Comparison of ENCODE assay signal across 28 cellular contexts in genomic region chr5:56471707-56472106, GRCh38.
"Had no signal": no experiment of that assay in that cellular context is flagged by ENCODE, and none has a peak within 500 bp of the region (broad histone marks: within the 10 kb centered on the region; RNA-seq: fewer than 3 reads in every experiment).

No MANE protein-coding gene starts in this region.

- H3K9me3 Mint-ChIP-seq: activated CD4-positive, alpha-beta memory T cell treated with anti-CD3 and anti-CD28 coated beads for 36 hours; activated naive CD4-positive, alpha-beta T cell treated with anti-CD3 and anti-CD28 coated beads, Interleukin-2, amount 10 ng/mL, durations not matched to agents 7 days and 5 days; activated naive CD4-positive, alpha-beta T cell treated with anti-CD3 and anti-CD28 coated beads, Interleukin-2, amount 50 U/mL, for 72 hours; activated naive CD8-positive, alpha-beta T cell treated with anti-CD3 and anti-CD28 coated beads, Interleukin-2, amount 10 ng/mL, durations not matched to agents 7 days and 5 days; activated T-cell treated with anti-CD3 and anti-CD28 coated beads, Interleukin-2, amount 50 U/mL, for 24 hours; activated T-cell treated with anti-CD3 and anti-CD28 coated beads, Interleukin-2, amount 50 U/mL, for 72 hours had no signal

- H3K4me3 Mint-ChIP-seq: activated CD4-positive, alpha-beta memory T cell treated with anti-CD3 and anti-CD28 coated beads for 36 hours; activated CD4-positive, alpha-beta T cell treated with anti-CD3 and anti-CD28 coated beads for 36 hours; activated CD4-positive, alpha-beta T cell treated with anti-CD3 and anti-CD28 coated beads, Interleukin-2, amount 10 ng/mL, durations not matched to agents 24 days and 14 days; activated CD8-positive, alpha-beta memory T cell treated with anti-CD3 and anti-CD28 coated beads, Interleukin-2, amount 10 ng/mL, durations not matched to agents 7 days and 5 days; activated CD8-positive, alpha-beta T cell treated with anti-CD3 and anti-CD28 coated beads, Interleukin-2, amount 10 ng/mL, durations not matched to agents 7 days and 5 days; activated naive CD4-positive, alpha-beta T cell treated with anti-CD3 and anti-CD28 coated beads, Interleukin-2, amount 10 ng/mL, durations not matched to agents 7 days and 5 days; activated naive CD8-positive, alpha-beta T cell treated with anti-CD3 and anti-CD28 coated beads, Interleukin-2, amount 10 ng/mL, durations not matched to agents 7 days and 5 days; activated T-cell treated with anti-CD3 and anti-CD28 coated beads, Interleukin-2, amount 50 U/mL, for 24 hours; activated T-cell treated with anti-CD3 and anti-CD28 coated beads, Interleukin-2, amount 50 U/mL, for 72 hours had no signal

- H3K27ac ChIP-seq: ascending aorta, brain microvascular endothelial cell had no signal

- FAIRE-seq: colon, endometrium, endothelial cell of umbilical vein, frontal cortex had no signal

- H3K36me3 Mint-ChIP-seq: activated CD4-positive, alpha-beta memory T cell treated with anti-CD3 and anti-CD28 coated beads for 36 hours; activated CD8-positive, alpha-beta memory T cell treated with anti-CD3 and anti-CD28 coated beads, Interleukin-2, amount 10 ng/mL, durations not matched to agents 7 days and 5 days; activated naive CD4-positive, alpha-beta T cell treated with anti-CD3 and anti-CD28 coated beads, Interleukin-2, amount 50 U/mL, for 72 hours; activated naive CD8-positive, alpha-beta T cell treated with anti-CD3 and anti-CD28 coated beads, Interleukin-2, amount 10 ng/mL, durations not matched to agents 7 days and 5 days had no signal

- H3K27me3 ChIP-seq: ascending aorta, brain microvascular endothelial cell had no signal

- H3K27me3 Mint-ChIP-seq: activated CD4-positive, alpha-beta memory T cell treated with anti-CD3 and anti-CD28 coated beads for 36 hours; activated CD4-positive, alpha-beta T cell treated with anti-CD3 and anti-CD28 coated beads for 36 hours; activated T-cell treated with anti-CD3 and anti-CD28 coated beads, Interleukin-2, amount 50 U/mL, for 24 hours had no signal

- H3K4me1 ChIP-seq: ascending aorta had no signal

- ATAC-seq: activated CD4-positive, alpha-beta T cell treated with anti-CD3 and anti-CD28 coated beads for 36 hours; activated CD8-positive, alpha-beta memory T cell treated with anti-CD3 and anti-CD28 coated beads, Interleukin-2, amount 10 ng/mL, durations not matched to agents 7 days and 5 days; activated CD8-positive, alpha-beta T cell treated with anti-CD3 and anti-CD28 coated beads, Interleukin-2, amount 10 ng/mL, durations not matched to agents 7 days and 5 days; activated naive CD4-positive, alpha-beta T cell treated with anti-CD3 and anti-CD28 coated beads, Interleukin-2, amount 50 U/mL, for 72 hours; activated T-cell treated with anti-CD3 and anti-CD28 coated beads, Interleukin-2, amount 50 U/mL, for 72 hours; esophagus mucosa had no signal

- H3K27ac Mint-ChIP-seq: activated CD4-positive, alpha-beta memory T cell treated with anti-CD3 and anti-CD28 coated beads for 36 hours; activated CD4-positive, alpha-beta T cell treated with anti-CD3 and anti-CD28 coated beads for 36 hours; activated CD4-positive, alpha-beta T cell treated with anti-CD3 and anti-CD28 coated beads, Interleukin-2, amount 10 ng/mL, durations not matched to agents 24 days and 14 days; activated CD8-positive, alpha-beta memory T cell treated with anti-CD3 and anti-CD28 coated beads, Interleukin-2, amount 10 ng/mL, durations not matched to agents 7 days and 5 days; activated CD8-positive, alpha-beta T cell treated with anti-CD3 and anti-CD28 coated beads, Interleukin-2, amount 10 ng/mL, durations not matched to agents 7 days and 5 days; activated naive CD4-positive, alpha-beta T cell treated with anti-CD3 and anti-CD28 coated beads, Interleukin-2, amount 10 ng/mL, durations not matched to agents 7 days and 5 days; activated naive CD8-positive, alpha-beta T cell treated with anti-CD3 and anti-CD28 coated beads, Interleukin-2, amount 10 ng/mL, durations not matched to agents 7 days and 5 days; activated T-cell treated with anti-CD3 and anti-CD28 coated beads, Interleukin-2, amount 50 U/mL, for 24 hours; activated T-cell treated with anti-CD3 and anti-CD28 coated beads, Interleukin-2, amount 50 U/mL, for 72 hours had no signal

- DNase-seq: activated CD4-positive, alpha-beta memory T cell treated with anti-CD3 and anti-CD28 coated beads for 36 hours; activated CD4-positive, alpha-beta T cell treated with anti-CD3 and anti-CD28 coated beads for 36 hours; activated CD4-positive, alpha-beta T cell treated with anti-CD3 and anti-CD28 coated beads, Interleukin-2, amount 10 ng/mL, durations not matched to agents 24 days and 14 days; activated CD4-positive, CD25-positive, alpha-beta regulatory T cell; activated CD4-positive, CD25-positive, alpha-beta regulatory T cell treated with anti-CD3 and anti-CD28 coated beads, Interleukin-2, amount 50 U/mL, for 72 hours; activated CD8-positive, alpha-beta memory T cell treated with anti-CD3 and anti-CD28 coated beads, Interleukin-2, amount 10 ng/mL, durations not matched to agents 7 days and 5 days; activated CD8-positive, alpha-beta memory T cell treated with anti-CD3 and anti-CD28 coated beads, Interleukin-2, amount 50 U/mL, for 4 hours; activated CD8-positive, alpha-beta T cell treated with anti-CD3 and anti-CD28 coated beads, Interleukin-2, amount 10 ng/mL, durations not matched to agents 7 days and 5 days; activated gamma-delta T cell; activated naive CD4-positive, alpha-beta T cell; activated naive CD4-positive, alpha-beta T cell treated with anti-CD3 and anti-CD28 coated beads, Interleukin-2, amount 10 ng/mL, durations not matched to agents 7 days and 5 days; activated naive CD8-positive, alpha-beta T cell treated with anti-CD3 and anti-CD28 coated beads, Interleukin-2, amount 10 ng/mL, durations not matched to agents 7 days and 5 days; activated T-cell treated with anti-CD3 and anti-CD28 coated beads, Interleukin-2, amount 50 U/mL, for 24 hours; activated T-cell treated with anti-CD3 and anti-CD28 coated beads, Interleukin-2, amount 50 U/mL, for 72 hours; brain microvascular endothelial cell; caudate nucleus; effector CD8-positive, alpha-beta T cell; foreskin fibroblast; head of caudate nucleus; T-helper 1 cell; T-helper 2 cell had no signal

- H3K9me3 ChIP-seq: ascending aorta had no signal

- H3K4me1 Mint-ChIP-seq: activated CD8-positive, alpha-beta memory T cell treated with anti-CD3 and anti-CD28 coated beads, Interleukin-2, amount 10 ng/mL, durations not matched to agents 7 days and 5 days had no signal

- H3K4me3 ChIP-seq: ascending aorta had no signal

- H3K36me3 ChIP-seq: ascending aorta, brain microvascular endothelial cell had no signal
